ENCODE assay signal across 17 cellular contexts in the genomic region with DNA sequence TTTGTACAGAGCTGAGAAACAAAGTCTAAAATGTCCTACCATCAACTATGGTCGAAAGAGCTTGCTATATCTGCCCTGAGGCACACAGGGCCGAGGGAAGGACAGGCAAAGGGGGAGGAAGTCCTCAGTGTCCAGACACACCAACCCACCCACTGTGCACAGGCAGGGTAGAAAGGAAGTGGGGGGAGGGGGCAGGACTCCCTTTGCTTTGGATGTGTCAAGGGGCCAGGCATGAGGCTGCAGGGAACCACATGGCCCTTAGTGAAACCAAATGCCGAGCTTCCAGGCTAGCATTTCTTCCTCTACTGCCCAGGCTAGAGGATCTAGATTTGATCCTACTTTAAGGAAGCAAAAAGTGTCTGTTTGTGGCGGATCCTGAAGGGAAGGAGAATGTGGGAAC. TPM values are rescaled to one million over a fixed set of nuclear protein-coding genes. Genes with fewer than 3 reads are reported as not detected.
A peak's percentile ranks its signal among the peaks of the same experiment; 100 is the strongest.
DNase-seq lines count a peak whose midpoint lies in the region; ATAC-seq, FAIRE-seq and TF ChIP-seq lines count a peak whose summit lies in the region.
"Had no signal": no experiment of that assay in that cellular context is flagged by ENCODE, and none has a peak within 500 bp of the region (broad histone marks: within the 10 kb centered on the region; RNA-seq: fewer than 3 reads in every experiment).

No MANE protein-coding gene starts in this region.

- H3K4me1 Mint-ChIP-seq in astrocyte (ENCODE audit: low read depth, unreplicated experiment) (peaks cover 7% of the 10 kb centered on the region), nephron progenitor cell (peaks cover 75% of the 10 kb centered on the region)

- no peak overlapping the region for H3K9ac ChIP-seq in astrocyte (ENCODE audit: low read length)

- TF ChIP-seq CTCF in astrocyte (IDR thresholded peaks at IDR 0.05; ENCODE audit: insufficient read depth, low read depth, low read length) (no peak), nephron progenitor cell (IDR thresholded peaks at IDR 0.05) (no peak)

- no peak for ATAC-seq in HG03097 (IDR thresholded peaks at IDR 0.05; ENCODE audit: low FRiP score, unreplicated experiment)
- ATAC-seq in GM18867 (IDR thresholded peaks at IDR 0.05; ENCODE audit: unreplicated experiment), result no peak
- ATAC-seq: heart left ventricle had no signal

- H3K36me3 ChIP-seq in astrocyte (ENCODE audit: insufficient read depth, low read length), result no peaks in the 10 kb centered on the region
- H3K36me3 ChIP-seq: upper lobe of left lung had no signal

- DNase-seq in CD1c-positive myeloid dendritic cell (ENCODE audit: extremely low spot score), result peak; percentile 8
- DNase-seq in HT1080 (ENCODE audit: low read depth), result peak; percentile 48
- no peak for DNase-seq in astrocyte (ENCODE audit: low read depth)
- no peak for DNase-seq in nephron progenitor cell
- DNase-seq in NCI-H2196 (lab: John Stamatoyannopoulos, UW; ENCODE audit: unreplicated experiment), result no peak
- no peak for DNase-seq in DMS53 (lab: John Stamatoyannopoulos, UW)
- DNase-seq: activated CD8-positive, alpha-beta memory T cell treated with anti-CD3 and anti-CD28 coated beads for 24 hours; DMS79 treated with DMSO at 0.1 percent for 48 hours; NCI-H1930; NCI-H774; retina; stimulated activated CD4-positive, alpha-beta T cell treated with anti-CD3 and anti-CD28 coated beads, Interleukin-2, amount 100 ng/mL, for 48 hours had no signal

- H3K9me3 ChIP-seq in astrocyte (ENCODE audit: insufficient read depth, low read depth, low read length), result no peaks in the 10 kb centered on the region
- H3K9me3 ChIP-seq: heart left ventricle, upper lobe of left lung had no signal

- peaks cover 2% of the 10 kb centered on the region for H3K4me1 ChIP-seq in astrocyte (ENCODE audit: insufficient read depth, low read length)
- H3K4me1 ChIP-seq: upper lobe of left lung had no signal

- H3K79me2 ChIP-seq in astrocyte (ENCODE audit: insufficient read depth, low read length), result no peaks in the 10 kb centered on the region

- H3K27me3 ChIP-seq in astrocyte (ENCODE audit: insufficient read depth, low read length), result peaks cover 3% of the 10 kb centered on the region

- H3K9me3 Mint-ChIP-seq in astrocyte (ENCODE audit: unreplicated experiment) (no peaks in the 10 kb centered on the region), nephron progenitor cell (no peaks in the 10 kb centered on the region)

- H3K27ac Mint-ChIP-seq in astrocyte (ENCODE audit: unreplicated experiment) (peak overlapping the region; percentile 58), nephron progenitor cell (no peak overlapping the region)
- H3K27ac Mint-ChIP-seq: activated naive CD8-positive, alpha-beta T cell had no signal

- H3K4me3 Mint-ChIP-seq in astrocyte (ENCODE audit: unreplicated experiment), result no peak overlapping the region
- peak overlapping the region; percentile 65 for H3K4me3 Mint-ChIP-seq in nephron progenitor cell
- H3K4me3 Mint-ChIP-seq: activated naive CD8-positive, alpha-beta T cell had no signal

- H3K4me2 ChIP-seq in astrocyte (ENCODE audit: low read length), result peak overlapping the region; percentile 19

- peaks cover 3% of the 10 kb centered on the region for H3K36me3 Mint-ChIP-seq in astrocyte (ENCODE audit: low read depth, unreplicated experiment)
- H3K36me3 Mint-ChIP-seq in nephron progenitor cell (ENCODE audit: low read depth), result peaks cover 11% of the 10 kb centered on the region
- H3K36me3 Mint-ChIP-seq: activated naive CD8-positive, alpha-beta T cell had no signal

- H4K20me1 ChIP-seq in astrocyte (ENCODE audit: insufficient read depth, low read length), result no peaks in the 10 kb centered on the region

- no peak overlapping the region for H3K4me3 ChIP-seq in astrocyte (ENCODE audit: insufficient read depth, low read depth, low read length)
- H3K4me3 ChIP-seq: heart left ventricle, upper lobe of left lung had no signal

- no peak for FAIRE-seq in astrocyte (lab: Jason Lieb, UNC)

- no peak overlapping the region for H3K27ac ChIP-seq in astrocyte (ENCODE audit: low read depth, low read length)
- H3K27ac ChIP-seq: upper lobe of left lung had no signal

- no peak overlapping the region for H2AFZ ChIP-seq in astrocyte (ENCODE audit: low read depth, low read length)

- H3K27me3 Mint-ChIP-seq in astrocyte (ENCODE audit: low read depth, unreplicated experiment) (peaks cover 5% of the 10 kb centered on the region), nephron progenitor cell (ENCODE audit: low read depth, poor library complexity) (peaks cover 8% of the 10 kb centered on the region)
- H3K27me3 Mint-ChIP-seq: activated naive CD8-positive, alpha-beta T cell had no signal

RNA-seq across cellular contexts. Expression of a gene that starts 28.6 kb away (rescaled TPM):
- total RNA-seq in HT1080 (2014; rRNA removed; shearing (Covaris generic)), result 0.34 and 0.47 TPM in 2 replicates
- 0.03 TPM in 1 of 2 replicates, not detected in the other for polyA plus RNA-seq in HT1080 (2015; cell fraction: cytosol; rRNA removed)
- polyA plus RNA-seq in HT1080 (2015; cell fraction: nucleus; rRNA removed), result not detected in 2 replicates
- total RNA-seq in astrocyte, result 4.5 and 4.6 TPM in 2 replicates

RNA-seq across cellular contexts. Expression of a gene that starts 41.3 kb away (rescaled TPM):
- 71.5 and 94.6 TPM in 2 replicates for total RNA-seq in HT1080 (2014; rRNA removed; shearing (Covaris generic))
- 101 and 110 TPM in 2 replicates for polyA plus RNA-seq in HT1080 (2015; cell fraction: cytosol; rRNA removed)
- 39.0 and 43.6 TPM in 2 replicates for polyA plus RNA-seq in HT1080 (2015; cell fraction: nucleus; rRNA removed)
- 1.8 and 2.0 TPM in 2 replicates for total RNA-seq in astrocyte

Comparison
In these comparisons a context has a peak if more than half of its experiments do, and no peak if none do; other contexts are left out.
1. DNase-seq: peak in CD1c-positive myeloid dendritic cell (single experiment) and HT1080 (single experiment); none in astrocyte (single experiment), nephron progenitor cell (single experiment), NCI-H2196 (single experiment) and DMS53 (single experiment).
2. RNA of a gene that starts 41.3 kb away (total RNA-seq): 71.5 to 94.6 TPM in HT1080; 1.8 to 2.0 TPM in astrocyte; every median in the first group is over 10 times any median in the second.